In the genomic region with DNA sequence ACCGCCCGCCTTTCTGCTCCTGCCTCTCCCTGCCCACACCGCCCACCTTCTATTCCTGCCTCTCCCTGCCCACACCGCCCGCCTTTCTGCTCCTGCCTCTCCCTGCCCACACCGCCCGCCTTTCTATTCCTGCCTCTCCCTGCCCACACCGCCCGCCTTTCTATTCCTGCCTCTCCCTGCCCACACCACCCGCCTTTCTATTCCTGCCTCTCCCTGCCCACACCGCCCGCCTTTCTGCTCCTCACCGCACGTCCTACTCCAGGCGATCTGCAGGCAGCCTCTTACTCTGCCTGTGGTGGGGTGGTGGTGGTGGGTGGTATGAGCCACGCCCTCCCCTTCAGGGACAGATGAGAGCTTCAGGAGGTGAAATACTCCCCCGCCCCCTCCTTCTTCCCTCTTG, we compare ENCODE assay signal across 7 cellular contexts.
A peak's percentile ranks its signal among the peaks of the same experiment; 100 is the strongest.
DNase-seq lines count a peak whose midpoint lies in the region; ATAC-seq, FAIRE-seq and TF ChIP-seq lines count a peak whose summit lies in the region.
"Not testable (repeated sequence)": the region's sequence is repeated elsewhere in the genome, so short reads cannot be mapped to it uniquely, and the experiment has no call there.

No MANE protein-coding gene starts in this region.

- in situ Hi-C loops in G401 (cut with HindIII; ENCODE audit: low sequenced_read_pairs), result not testable (repeated sequence)

- H3K27me3 Mint-ChIP-seq in activated T-cell treated with anti-CD3 and anti-CD28 coated beads, Interleukin-2, amount 50 U/mL, for 4 hours (ENCODE audit: low read depth); natural killer cell treated with Interleukin-12 subunit alpha and Interleukin-12 subunit beta and Interleukin-15 and Interleukin-18, amount 100 ng/mL, for 72 hours: not testable (repeated sequence)

- not testable (repeated sequence) for H3K27me3 ChIP-seq in bronchial epithelial cell (ENCODE audit: control insufficient read depth, insufficient read depth, low read length)

- not testable (repeated sequence) for H3K4me3 Mint-ChIP-seq in activated T-cell treated with anti-CD3 and anti-CD28 coated beads, Interleukin-2, amount 50 U/mL, for 4 hours; natural killer cell treated with Interleukin-12 subunit alpha and Interleukin-12 subunit beta and Interleukin-15 and Interleukin-18, amount 100 ng/mL, for 72 hours

- H3K36me3 Mint-ChIP-seq in activated T-cell treated with anti-CD3 and anti-CD28 coated beads, Interleukin-2, amount 50 U/mL, for 4 hours (ENCODE audit: insufficient read depth); natural killer cell treated with Interleukin-12 subunit alpha and Interleukin-12 subunit beta and Interleukin-15 and Interleukin-18, amount 100 ng/mL, for 72 hours: not testable (repeated sequence)

- H3K9me3 Mint-ChIP-seq in activated T-cell treated with anti-CD3 and anti-CD28 coated beads, Interleukin-2, amount 50 U/mL, for 4 hours; natural killer cell treated with Interleukin-12 subunit alpha and Interleukin-12 subunit beta and Interleukin-15 and Interleukin-18, amount 100 ng/mL, for 72 hours: not testable (repeated sequence)

- not testable (repeated sequence) for FAIRE-seq in bronchial epithelial cell (lab: Jason Lieb, UNC)

- DNase-seq in G401 (ENCODE audit: low spot score) (peak; percentile 7), T-helper 9 cell (peak; percentile 5), bronchial epithelial cell (ENCODE audit: low read depth) (peak; percentile 3), germinal center (ENCODE audit: low spot score) (peak; percentile 12)
- DNase-seq in activated T-cell treated with anti-CD3 and anti-CD28 coated beads, Interleukin-2, amount 50 U/mL, for 4 hours, result peak; percentile 42
- not testable (repeated sequence) for DNase-seq in natural killer cell treated with Interleukin-12 subunit alpha and Interleukin-12 subunit beta and Interleukin-15 and Interleukin-18, amount 100 ng/mL, for 72 hours (ENCODE audit: low spot score)
- DNase-seq in stimulated activated CD4-positive, alpha-beta T cell treated with anti-CD3 and anti-CD28 coated beads, Interleukin-4, amount 100 ng/mL, for 1 hour, result peak; percentile 18

- not testable (repeated sequence) for H3K4me3 ChIP-seq in bronchial epithelial cell (ENCODE audit: low read depth, low read length)

- not testable (repeated sequence) for H3K27ac Mint-ChIP-seq in natural killer cell treated with Interleukin-12 subunit alpha and Interleukin-12 subunit beta and Interleukin-15 and Interleukin-18, amount 100 ng/mL, for 72 hours

- TF ChIP-seq CTCF in bronchial epithelial cell (IDR thresholded peaks at IDR 0.05; ENCODE audit: insufficient read depth, low read length, severe bottlenecking), result not testable (repeated sequence)

- ATAC-seq in activated T-cell treated with anti-CD3 and anti-CD28 coated beads, Interleukin-2, amount 50 U/mL, for 4 hours, result not testable (repeated sequence)
- peak; percentile 38 to 67 for ATAC-seq in natural killer cell treated with Interleukin-12 subunit alpha and Interleukin-12 subunit beta and Interleukin-15 and Interleukin-18, amount 100 ng/mL, for 72 hours

- not testable (repeated sequence) for H3K36me3 ChIP-seq in bronchial epithelial cell (ENCODE audit: control insufficient read depth, insufficient read depth, low read length)

- H3K4me1 Mint-ChIP-seq in activated T-cell treated with anti-CD3 and anti-CD28 coated beads, Interleukin-2, amount 50 U/mL, for 4 hours (ENCODE audit: low read depth); natural killer cell treated with Interleukin-12 subunit alpha and Interleukin-12 subunit beta and Interleukin-15 and Interleukin-18, amount 100 ng/mL, for 72 hours (ENCODE audit: low read depth in 2 of 2): not testable (repeated sequence)
